15 cellular contexts compared by ENCODE assay signal in genomic region chr20:11807070-11807741, GRCh38.
DNase-seq lines count a peak whose midpoint lies in the region; ATAC-seq and TF ChIP-seq lines count a peak whose summit lies in the region.
"Had no signal": no experiment of that assay in that cellular context is flagged by ENCODE, and none has a peak within 500 bp of the region (broad histone marks: within the 10 kb centered on the region; RNA-seq: fewer than 3 reads in every experiment).

No MANE protein-coding gene starts in this region.

- peak; percentile 71 for ATAC-seq in left lung
- ATAC-seq in GM19023 (IDR thresholded peaks at IDR 0.05; ENCODE audit: unreplicated experiment): no peak
- ATAC-seq in HG03159 (IDR thresholded peaks at IDR 0.05; ENCODE audit: unreplicated experiment): no peak
- ATAC-seq: esophagus mucosa, T-cell had no signal

- no peak overlapping the region for H3K4me3 ChIP-seq in left lung

- no peak for TF ChIP-seq CTCF in left lung (IDR thresholded peaks at IDR 0.05)

- no peaks in the 10 kb centered on the region for H3K27me3 ChIP-seq in left lung

- H3K27ac ChIP-seq in left lung: peak overlapping the region in 1 of 2 donors; percentile 21

- DNase-seq in ACHN (peak; percentile 67), HT1080 (ENCODE audit: low read depth) (peak; percentile 70), brain pericyte (ENCODE audit: low read depth, low spot score) (peak; percentile 38), left lung (no peak), germinal center (ENCODE audit: low spot score) (no peak), retina (no peak)
- DNase-seq: activated CD8-positive, alpha-beta memory T cell treated with anti-CD3 and anti-CD28 coated beads for 24 hours; activated naive CD8-positive, alpha-beta T cell treated with anti-CD3 and anti-CD28 coated beads, Interleukin-2, amount 10 ng/mL, durations not matched to agents 7 days and 5 days; C1 segment of cervical spinal cord; NCI-H1105; NCI-H748 treated with DMSO at 0.1 percent for 48 hours; T-cell had no signal

- H3K36me3 ChIP-seq in left lung: no peaks in the 10 kb centered on the region

- intact Hi-C loops in left lung (cut with DNase I): no loop called here

- in situ Hi-C loops in ACHN (cut with HindIII; ENCODE audit: low pct_ligation_motif_present, low pct_unique_long_range_greater_than_20kb, low sequenced_read_pairs): no loop called here

- H3K4me1 ChIP-seq in left lung: peaks cover 0 to 10% of the 10 kb centered on the region in 2 donors

- no peaks in the 10 kb centered on the region for H3K9me3 ChIP-seq in left lung

Comparison
In these comparisons a context has a peak if more than half of its experiments do, and no peak if none do; other contexts are left out.
1. DNase-seq: peak in ACHN (single experiment), HT1080 (single experiment) and brain pericyte (single experiment); none in left lung (0 of 2), germinal center (single experiment) and retina (single experiment).